In the genomic region with DNA sequence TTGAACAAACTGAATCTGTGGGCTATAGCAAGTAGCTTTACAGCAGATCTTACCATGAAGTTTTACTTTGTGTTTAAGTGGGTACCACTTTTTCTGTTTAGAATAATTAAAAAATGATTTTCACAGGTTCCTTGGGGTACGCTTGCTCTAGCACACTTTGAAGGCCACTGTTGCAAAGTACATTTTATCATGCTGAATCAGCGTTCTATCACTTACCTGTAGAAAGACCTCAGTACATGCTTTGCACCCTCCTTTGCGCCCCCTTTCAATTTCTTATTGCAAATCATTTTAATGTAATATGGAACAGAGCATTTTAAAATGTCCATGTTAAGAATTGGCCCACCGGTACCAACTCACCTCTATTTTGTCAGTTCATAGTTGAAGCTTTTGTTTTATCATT, we compare ENCODE assay signal across 1 cellular context. TPM values are rescaled to one million over a fixed set of nuclear protein-coding genes. Genes with fewer than 3 reads are reported as not detected.
"Had no signal": no experiment of that assay in that cellular context is flagged by ENCODE, and none has a peak within 500 bp of the region (broad histone marks: within the 10 kb centered on the region; RNA-seq: fewer than 3 reads in every experiment).

No MANE protein-coding gene starts in this region.

RNA-seq across cellular contexts. Expression of gene CTSV, which starts 31.4 kb away (rescaled TPM):
- total RNA-seq: ureter had no signal
